11 cellular contexts compared by ENCODE assay signal in genomic region chr21:15742052-15742451, GRCh38. TPM values are rescaled to one million over a fixed set of nuclear protein-coding genes. Genes with fewer than 3 reads are reported as not detected.
DNase-seq lines count a peak whose midpoint lies in the region; ATAC-seq and TF ChIP-seq lines count a peak whose summit lies in the region.
"Had no signal": no experiment of that assay in that cellular context is flagged by ENCODE, and none has a peak within 500 bp of the region (broad histone marks: within the 10 kb centered on the region; RNA-seq: fewer than 3 reads in every experiment).

No MANE protein-coding gene starts in this region.

- H3K9me3 Mint-ChIP-seq in CD8-positive, alpha-beta memory T cell, result no peaks in the 10 kb centered on the region
- H3K9me3 Mint-ChIP-seq in activated T-helper 2 cell treated with anti-CD3 and anti-CD28 coated beads, Interferon-gamma antibody, Interleukin-2, Interleukin-4, amounts not matched to agents 10 μg/mL and 5 μg/mL and 100 μg/mL, durations not matched to agents 14 hours and 24 hours and 36 hours, result peaks cover 5% of the 10 kb centered on the region

- H3K4me1 ChIP-seq in CD8-positive, alpha-beta memory T cell (ENCODE audit: insufficient read depth, low read length), result peaks cover 72% of the 10 kb centered on the region
- peaks cover 8 to 11% (median 10%) of the 10 kb centered on the region in 4 donors for H3K4me1 ChIP-seq in liver (ENCODE audit: control insufficient read depth in 4 of 4, insufficient read depth in 4 of 4, low read length in 3 of 4)

- no peak for ATAC-seq in HG03097 (IDR thresholded peaks at IDR 0.05; ENCODE audit: low FRiP score, unreplicated experiment)

- no peak for TF ChIP-seq CTCF in liver (IDR thresholded peaks at IDR 0.05; ENCODE audit: low read depth, low read length, missing input control)

- no peak for TF ChIP-seq RAD21 in liver (IDR thresholded peaks at IDR 0.05)

- H3K4me3 ChIP-seq in CD8-positive, alpha-beta memory T cell (ENCODE audit: low read length), result no peak overlapping the region
- no peak overlapping the region for H3K4me3 ChIP-seq in liver (ENCODE audit: low read depth in 1 of 3, low read length in 3 of 3)

- 21% methylated on average over 1 of the region's 1 CpG for WGBS in liver

- H3K4me3 Mint-ChIP-seq in CD8-positive, alpha-beta memory T cell, result peak overlapping the region in 4 of 7 donors; percentile 16 to 70 (median 45)
- no peak overlapping the region for H3K4me3 Mint-ChIP-seq in activated T-helper 2 cell treated with anti-CD3 and anti-CD28 coated beads, Interferon-gamma antibody, Interleukin-2, Interleukin-4, amounts not matched to agents 10 μg/mL and 5 μg/mL and 100 μg/mL, durations not matched to agents 14 hours and 24 hours and 36 hours (ENCODE audit: low read depth)

- H3K27ac ChIP-seq in CD8-positive, alpha-beta memory T cell (ENCODE audit: low read depth, low read length), result no peak overlapping the region
- H3K27ac ChIP-seq in liver (ENCODE audit: low read depth in 1 of 2, low read length in 2 of 2), result no peak overlapping the region

- no peaks in the 10 kb centered on the region for H3K27me3 ChIP-seq in CD8-positive, alpha-beta memory T cell (ENCODE audit: insufficient read depth, low read length, poor library complexity, severe bottlenecking)
- H3K27me3 ChIP-seq in liver (ENCODE audit: control insufficient read depth in 4 of 4, insufficient read depth in 4 of 4, low read length in 3 of 4), result no peaks in the 10 kb centered on the region

- intact Hi-C loops in activated T-helper 2 cell treated with anti-CD3 and anti-CD28 coated beads, Interferon-gamma antibody, Interleukin-2, Interleukin-4, amounts not matched to agents 10 μg/mL and 5 μg/mL and 100 μg/mL, durations not matched to agents 14 hours and 24 hours and 36 hours (cut with micrococcal nuclease), result no loop called here

- DNase-seq in CD8-positive, alpha-beta memory T cell, result no peak
- DNase-seq in LHCN-M2 (ENCODE audit: low read depth) (peak; percentile 67), COLO829 (ENCODE audit: low spot score) (no peak), NCI-H1417 (lab: John Stamatoyannopoulos, UW) (no peak), kidney glomerular epithelial cell (lab: John Stamatoyannopoulos, UW) (no peak)
- no peak for DNase-seq in activated T-helper 2 cell treated with anti-CD3 and anti-CD28 coated beads, Interferon-gamma antibody, Interleukin-2, Interleukin-4, amounts not matched to agents 10 μg/mL and 5 μg/mL and 100 μg/mL, durations not matched to agents 14 hours and 24 hours and 36 hours (ENCODE audit: low spot score)
- DNase-seq: activated CD8-positive, alpha-beta memory T cell treated with anti-CD3 and anti-CD28 coated beads, Interleukin-2, amount 50 U/mL, for 4 hours; NCI-H2029 treated with DMSO at 0.1 percent for 48 hours; T-helper 9 cell had no signal

- POLR2A ChIA-PET in CD8-positive, alpha-beta memory T cell (lab: Charles Lee), result no interaction called here

- no peaks in the 10 kb centered on the region for H3K36me3 ChIP-seq in CD8-positive, alpha-beta memory T cell (ENCODE audit: insufficient read depth, low read length)
- no peaks in the 10 kb centered on the region for H3K36me3 ChIP-seq in liver (ENCODE audit: control insufficient read depth in 4 of 4, insufficient read depth in 3 of 4, low read depth in 1 of 4, low read length in 3 of 4)

- no peaks in the 10 kb centered on the region for H3K9me3 ChIP-seq in CD8-positive, alpha-beta memory T cell (ENCODE audit: low read length)
- H3K9me3 ChIP-seq in liver (ENCODE audit: control insufficient read depth in 4 of 4, low read length in 3 of 4), result no peaks in the 10 kb centered on the region

- no peak overlapping the region for H3K9ac ChIP-seq in liver (ENCODE audit: low read depth in 1 of 2, low read length in 2 of 2)

- peak overlapping the region in 5 of 8 donors; percentile 36 to 74 (median 50) for H3K27ac Mint-ChIP-seq in CD8-positive, alpha-beta memory T cell
- peak overlapping the region; percentile 53 for H3K27ac Mint-ChIP-seq in activated T-helper 2 cell treated with anti-CD3 and anti-CD28 coated beads, Interferon-gamma antibody, Interleukin-2, Interleukin-4, amounts not matched to agents 10 μg/mL and 5 μg/mL and 100 μg/mL, durations not matched to agents 14 hours and 24 hours and 36 hours

- peaks cover 80 to 96% (median 96%) of the 10 kb centered on the region in 3 donors for H3K4me1 Mint-ChIP-seq in CD8-positive, alpha-beta memory T cell
- H3K4me1 Mint-ChIP-seq in activated T-helper 2 cell treated with anti-CD3 and anti-CD28 coated beads, Interferon-gamma antibody, Interleukin-2, Interleukin-4, amounts not matched to agents 10 μg/mL and 5 μg/mL and 100 μg/mL, durations not matched to agents 14 hours and 24 hours and 36 hours (ENCODE audit: low read depth), result peaks cover 42% of the 10 kb centered on the region

- H3K36me3 Mint-ChIP-seq in CD8-positive, alpha-beta memory T cell, result peaks cover 0 to 26% (median 8%) of the 10 kb centered on the region in 3 donors
- H3K36me3 Mint-ChIP-seq in activated T-helper 2 cell treated with anti-CD3 and anti-CD28 coated beads, Interferon-gamma antibody, Interleukin-2, Interleukin-4, amounts not matched to agents 10 μg/mL and 5 μg/mL and 100 μg/mL, durations not matched to agents 14 hours and 24 hours and 36 hours (ENCODE audit: low read depth), result peaks cover 46% of the 10 kb centered on the region

- CTCF ChIA-PET in CD8-positive, alpha-beta memory T cell (lab: Charles Lee), result no interaction called here

- no peaks in the 10 kb centered on the region for H3K27me3 Mint-ChIP-seq in CD8-positive, alpha-beta memory T cell
- no peaks in the 10 kb centered on the region for H3K27me3 Mint-ChIP-seq in activated T-helper 2 cell treated with anti-CD3 and anti-CD28 coated beads, Interferon-gamma antibody, Interleukin-2, Interleukin-4, amounts not matched to agents 10 μg/mL and 5 μg/mL and 100 μg/mL, durations not matched to agents 14 hours and 24 hours and 36 hours (ENCODE audit: low read depth)

TF ChIP-seq in liver, 16 proteins besides CTCF, POLR2A, EP300 and RAD21:
- TF ChIP-seq JUND (IDR thresholded peaks at IDR 0.05) (no peak), HNF4A (conservative IDR thresholded peaks at IDR 0.05) (no peak), NR2F2 (IDR thresholded peaks at IDR 0.05) (peak; percentile 89), SP1 (IDR thresholded peaks at IDR 0.05) (peak; percentile 8), HNF4G (IDR thresholded peaks at IDR 0.05) (no peak), RXRA (IDR thresholded peaks at IDR 0.05) (no peak), MAX (IDR thresholded peaks at IDR 0.05) (no peak), FOXA1 (IDR thresholded peaks at IDR 0.05) (no peak)

RNA-seq across cellular contexts. Expression of gene USP25, which starts 12.3 kb away (rescaled TPM):
- 10 to 100 TPM; 32.9 to 36.1 TPM for total RNA-seq in CD8-positive, alpha-beta memory T cell
- 29.0 TPM for polyA plus RNA-seq in CD8-positive, alpha-beta memory T cell
- total RNA-seq in LHCN-M2 (2014; rRNA removed) (25.4 and 27.6 TPM in 2 replicates), liver (10 to 100 TPM; 24.5 to 26.7 TPM)
- polyA plus RNA-seq in LHCN-M2 (2012), result 9.4 TPM
- total RNA-seq in activated T-helper 2 cell treated with anti-CD3 and anti-CD28 coated beads, Interferon-gamma antibody, Interleukin-2, Interleukin-4, amounts not matched to agents 10 μg/mL and 5 μg/mL and 100 μg/mL, durations not matched to agents 14 hours and 24 hours and 36 hours, result 21.7 and 25.8 TPM in 2 replicates
- polyA plus RNA-seq in liver, result 1 to 10 TPM; 6.0 to 6.2 TPM
